Comparison of ENCODE assay signal across 8 cellular contexts in the genomic region with DNA sequence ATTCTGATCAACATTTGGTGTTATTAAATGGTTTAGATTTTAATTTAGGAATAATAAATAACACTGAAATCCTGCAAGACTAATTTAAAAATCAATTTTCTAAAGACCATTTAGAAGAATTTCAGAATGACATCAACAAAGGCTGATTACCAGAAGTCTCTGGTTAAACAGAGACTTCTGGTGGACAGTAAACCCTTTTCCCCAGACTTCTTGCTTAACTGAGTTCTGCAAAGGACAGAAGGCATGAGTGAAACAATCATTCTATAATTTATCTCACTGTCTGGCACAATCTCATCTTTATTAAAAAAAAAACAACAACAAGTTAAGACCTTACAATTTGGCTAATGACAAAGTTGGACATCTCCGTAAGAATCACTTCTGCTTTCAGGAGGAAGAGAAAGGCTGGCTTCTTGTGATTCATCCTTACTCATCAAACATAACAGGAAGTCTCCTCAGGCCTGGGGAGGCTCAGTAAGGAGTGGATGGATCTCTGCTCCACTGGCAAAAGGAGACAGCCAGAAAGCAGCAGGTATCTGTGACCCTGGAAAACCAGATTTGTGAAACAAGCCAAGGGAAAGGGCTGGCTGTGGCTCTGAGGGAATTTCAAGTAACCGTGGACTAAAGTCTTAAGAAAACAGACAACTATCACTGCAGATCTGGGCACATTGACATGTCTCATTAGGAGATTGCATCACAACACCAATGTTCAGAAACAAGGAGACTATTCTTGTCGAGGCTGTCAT. TPM values are rescaled to one million over a fixed set of nuclear protein-coding genes. Genes with fewer than 3 reads are reported as not detected.
DNase-seq lines count a peak whose midpoint lies in the region; ATAC-seq, FAIRE-seq and TF ChIP-seq lines count a peak whose summit lies in the region.

No MANE protein-coding gene starts in this region.

- no peak for TF ChIP-seq CTCF in PC-9 (conservative IDR thresholded peaks at IDR 0.05)
- no peak for TF ChIP-seq CTCF in astrocyte (IDR thresholded peaks at IDR 0.05; ENCODE audit: insufficient read depth, low read depth, low read length)

- H3K4me3 Mint-ChIP-seq in astrocyte (ENCODE audit: unreplicated experiment), result peak overlapping the region; percentile 70
- H3K4me3 Mint-ChIP-seq in stimulated activated naive CD8-positive, alpha-beta T cell treated with anti-CD3 and anti-CD28 coated beads, Interleukin-15, amount 100 ng/mL, for 72 hours, result peak overlapping the region; percentile 66 to 76

- POLR2A ChIA-PET in PC-9 (lab: Charles Lee; ENCODE audit: unreplicated experiment), result no interaction called here

- H3K9me3 Mint-ChIP-seq in astrocyte (ENCODE audit: unreplicated experiment), result no peaks in the 10 kb centered on the region
- no peaks in the 10 kb centered on the region for H3K9me3 Mint-ChIP-seq in stimulated activated naive CD8-positive, alpha-beta T cell treated with anti-CD3 and anti-CD28 coated beads, Interleukin-15, amount 100 ng/mL, for 72 hours

- H3K9me2 ChIP-seq in PC-9 (ENCODE audit: insufficient read depth), result no peaks in the 10 kb centered on the region

- peaks cover 26% of the 10 kb centered on the region for H3K4me1 ChIP-seq in PC-9 (replicated peaks; ENCODE audit: insufficient read depth)
- peaks cover 22% of the 10 kb centered on the region for H3K4me1 ChIP-seq in astrocyte (ENCODE audit: insufficient read depth, low read length)

- H4K20me1 ChIP-seq in PC-9 (ENCODE audit: insufficient read depth) (no peaks in the 10 kb centered on the region), astrocyte (ENCODE audit: insufficient read depth, low read length) (no peaks in the 10 kb centered on the region)

- peak overlapping the region; percentile 31 for H2AFZ ChIP-seq in PC-9
- H2AFZ ChIP-seq in astrocyte (ENCODE audit: low read depth, low read length), result peak overlapping the region; percentile 31

- H3K4me3 ChIP-seq in PC-9 (peak overlapping the region; percentile 25; the same call in 1 of the 2 replicates), astrocyte (ENCODE audit: insufficient read depth, low read depth, low read length) (peak overlapping the region; percentile 43)

- H3K36me3 Mint-ChIP-seq in astrocyte (ENCODE audit: low read depth, unreplicated experiment), result no peaks in the 10 kb centered on the region

- peak overlapping the region; percentile 85 for H3K27ac Mint-ChIP-seq in astrocyte (ENCODE audit: unreplicated experiment)
- H3K27ac Mint-ChIP-seq in stimulated activated naive CD8-positive, alpha-beta T cell treated with anti-CD3 and anti-CD28 coated beads, Interleukin-15, amount 100 ng/mL, for 72 hours, result peak overlapping the region; percentile 43 to 98

- no TSS peak for BruUV-seq in PC-9 (replicated peaks; lab: Mats Ljungman, UMichigan)

- H3K27me3 Mint-ChIP-seq in astrocyte (ENCODE audit: low read depth, unreplicated experiment), result no peaks in the 10 kb centered on the region
- H3K27me3 Mint-ChIP-seq in stimulated activated naive CD8-positive, alpha-beta T cell treated with anti-CD3 and anti-CD28 coated beads, Interleukin-15, amount 100 ng/mL, for 72 hours, result peaks cover 6% of the 10 kb centered on the region

- no peaks in the 10 kb centered on the region for H3K36me3 ChIP-seq in PC-9 (ENCODE audit: low read depth)
- no peaks in the 10 kb centered on the region for H3K36me3 ChIP-seq in astrocyte (ENCODE audit: insufficient read depth, low read length)

- ATAC-seq in HG02973 (IDR thresholded peaks at IDR 0.05; ENCODE audit: unreplicated experiment), result peak; percentile 72
- peak; percentile 85 for ATAC-seq in stimulated activated naive CD8-positive, alpha-beta T cell treated with anti-CD3 and anti-CD28 coated beads, Interleukin-15, amount 100 ng/mL, for 72 hours

- H3K27ac ChIP-seq in PC-9 (peak overlapping the region; percentile 93), astrocyte (ENCODE audit: low read depth, low read length) (peak overlapping the region; percentile 82), layer of hippocampus (ENCODE audit: low read depth, low read length) (peak overlapping the region; percentile 64)

- H3K4me2 ChIP-seq in PC-9 (peak overlapping the region; percentile 68), astrocyte (ENCODE audit: low read length) (peak overlapping the region; percentile 70)

- no peaks in the 10 kb centered on the region for H3K27me3 ChIP-seq in PC-9 (ENCODE audit: insufficient read depth, low read depth)
- no peaks in the 10 kb centered on the region for H3K27me3 ChIP-seq in astrocyte (ENCODE audit: insufficient read depth, low read length)
- H3K27me3 ChIP-seq in layer of hippocampus (ENCODE audit: control insufficient read depth, insufficient read depth, low read length), result no peaks in the 10 kb centered on the region

- H3K9me3 ChIP-seq in PC-9 (ENCODE audit: insufficient read depth, low read depth) (no peaks in the 10 kb centered on the region; the same call in 1 of the 2 replicates), astrocyte (ENCODE audit: insufficient read depth, low read depth, low read length) (no peaks in the 10 kb centered on the region)

- H3K9ac ChIP-seq in astrocyte (ENCODE audit: low read length), result peak overlapping the region; percentile 51

- H3K4me1 Mint-ChIP-seq in astrocyte (ENCODE audit: low read depth, unreplicated experiment), result peaks cover 31% of the 10 kb centered on the region
- peaks cover 36% of the 10 kb centered on the region for H3K4me1 Mint-ChIP-seq in stimulated activated naive CD8-positive, alpha-beta T cell treated with anti-CD3 and anti-CD28 coated beads, Interleukin-15, amount 100 ng/mL, for 72 hours

- no peaks in the 10 kb centered on the region for H3K79me2 ChIP-seq in PC-9 (ENCODE audit: low read depth)
- no peaks in the 10 kb centered on the region for H3K79me2 ChIP-seq in astrocyte (ENCODE audit: insufficient read depth, low read length)

- CTCF ChIA-PET in PC-9 (lab: Charles Lee), result interaction anchor here (0.7 kb wide), 1 partner anchor 42 kb away, joined by 3 read pairs; no protein-coding TSS in a partner anchor

- peak; percentile 58 for FAIRE-seq in astrocyte (lab: Jason Lieb, UNC)

- peak; percentile 46 for DNase-seq in NK-92 treated with Interleukin-12 subunit alpha and Interleukin-12 subunit beta, amount 100 ng/mL, for 24 hours (lab: John Stamatoyannopoulos, UW)
- DNase-seq in NK-92 (lab: John Stamatoyannopoulos, UW; ENCODE audit: unreplicated experiment) (no peak), PC-9 (peak; percentile 68 to 87), astrocyte (ENCODE audit: low read depth) (peak; percentile 88), SHP77 (lab: John Stamatoyannopoulos, UW) (no peak)
- DNase-seq in stimulated activated naive CD8-positive, alpha-beta T cell treated with anti-CD3 and anti-CD28 coated beads, Interleukin-15, amount 100 ng/mL, for 72 hours, result peak; percentile 30 to 52

- H3F3A ChIP-seq in PC-9 (ENCODE audit: insufficient read depth, low read depth), result peaks cover 17% of the 10 kb centered on the region

- intact Hi-C loops in PC-9 (cut with micrococcal nuclease; ENCODE audit: unreplicated experiment), result loop anchor here (2.0 to 10.0 kb wide), 5 partner anchors 55 to 793 kb away; a partner anchor contains a TSS

RNA-seq across cellular contexts. Expression of a gene that starts 0.9 kb away (rescaled TPM):
- 7.9 and 9.3 TPM in 2 replicates for total RNA-seq in PC-9 (2021)
- total RNA-seq in astrocyte, result 3.1 and 3.8 TPM in 2 replicates

RNA-seq across cellular contexts. Expression of a gene that starts 10.1 kb away (rescaled TPM):
- total RNA-seq in PC-9 (2021), result 73.7 and 80.4 TPM in 2 replicates
- total RNA-seq in astrocyte, result 159 and 169 TPM in 2 replicates

RNA-seq across cellular contexts. Expression of a gene that starts 52.9 kb away (rescaled TPM):
- total RNA-seq in PC-9 (2021) (3.0 and 3.9 TPM in 2 replicates), astrocyte (0.54 and 0.70 TPM in 2 replicates)

Comparison
In these comparisons a context has a peak if more than half of its experiments do, and no peak if none do; other contexts are left out.
1. DNase-seq: peak in NK-92 treated with Interleukin-12 subunit alpha and Interleukin-12 subunit beta, amount 100 ng/mL, for 24 hours (single experiment), PC-9 (2 of 2), astrocyte (single experiment) and stimulated activated naive CD8-positive, alpha-beta T cell treated with anti-CD3 and anti-CD28 coated beads, Interleukin-15, amount 100 ng/mL, for 72 hours (2 of 2); none in NK-92 (single experiment) and SHP77 (0 of 2).
2. Peak in every context shown above with its lines, with median percentiles within 50 percentile points of each other: H3K27ac ChIP-seq.